1 cellular context compared by ENCODE assay signal in the genomic region with DNA sequence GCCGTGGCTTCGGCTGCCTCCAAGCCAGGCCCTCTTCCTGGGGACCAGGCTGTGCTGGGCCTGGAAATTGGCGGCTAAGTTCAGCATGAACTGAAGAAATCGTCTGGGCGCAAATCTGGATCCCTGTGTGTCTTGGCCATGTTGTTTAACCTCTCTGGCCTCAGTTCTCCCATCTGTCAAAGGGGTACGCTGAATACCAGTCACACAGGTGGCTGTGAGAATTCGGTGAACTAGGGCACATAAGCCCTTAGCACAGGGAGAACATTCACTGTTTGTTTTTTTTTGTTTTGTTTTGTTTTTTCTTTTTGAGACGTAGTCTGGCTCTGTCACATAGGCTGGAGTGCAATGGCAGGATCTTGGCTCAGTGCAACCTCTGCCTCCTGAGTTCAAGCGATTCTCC.
TF ChIP-seq lines count a peak whose summit lies in the region.

No MANE protein-coding gene starts in this region.

TF ChIP-seq in K562, 482 proteins besides CTCF, POLR2A, EP300 and RAD21:
- TF ChIP-seq BCOR (IDR thresholded peaks at IDR 0.05) (peak; percentile 65), NFATC3 (IDR thresholded peaks at IDR 0.05) (no peak), ADNP (tag; IDR thresholded peaks at IDR 0.05) (peak; percentile 60; the same call in 1 of the 2 replicates), RBM25 (IDR thresholded peaks at IDR 0.05; ENCODE audit: low read depth, low read length, severe bottlenecking) (peak; percentile 54), KDM1A (IDR thresholded peaks at IDR 0.05) (peak in 1 of 2 experiments; percentile 31; a peak in 1 of 4 replicates)
